ENCODE assay signal across 29 cellular contexts in genomic region chr21:22136770-22137169, GRCh38.
"Had no signal": no experiment of that assay in that cellular context is flagged by ENCODE, and none has a peak within 500 bp of the region (broad histone marks: within the 10 kb centered on the region; RNA-seq: fewer than 3 reads in every experiment).

No MANE protein-coding gene starts in this region.

- H3K9me3 Mint-ChIP-seq: stimulated activated naive B cell treated with anti-CD40 and anti-IgM and Interleukin-4, amounts not matched to agents 10 μg/mL and 1 μg/mL and 100 μg/mL, for 72 hours; stimulated activated naive CD8-positive, alpha-beta T cell treated with anti-CD3 and anti-CD28 coated beads, Interleukin-15, amount 100 ng/mL, for 72 hours; type B pancreatic cell had no signal

- ATAC-seq: stimulated activated effector memory CD8-positive, alpha-beta T cell treated with anti-CD3 and anti-CD28 coated beads, Interleukin-12 subunit alpha, Interleukin-12 subunit beta, amount 100 ng/mL, for 72 hours; stimulated activated memory B cell treated with anti-CD40 and anti-IgM and Interleukin-4, amounts not matched to agents 10 μg/mL and 1 μg/mL and 100 μg/mL, for 72 hours; stimulated activated naive B cell treated with anti-CD40 and anti-IgM and Interleukin-4, amounts not matched to agents 10 μg/mL and 1 μg/mL and 100 μg/mL, for 72 hours; stimulated activated naive CD8-positive, alpha-beta T cell treated with anti-CD3 and anti-CD28 coated beads, Interleukin-15, amount 100 ng/mL, for 72 hours; stimulated activated naive CD8-positive, alpha-beta T cell treated with anti-CD3 and anti-CD28 coated beads, Interleukin-15, Interleukin-2, amounts not matched to agents 100 U/mL and 50 U/mL, for 24 hours; upper lobe of right lung had no signal

- H3K4me3 Mint-ChIP-seq: stimulated activated effector memory CD8-positive, alpha-beta T cell treated with anti-CD3 and anti-CD28 coated beads, Interleukin-12 subunit alpha, Interleukin-12 subunit beta, amount 100 ng/mL, for 72 hours; stimulated activated memory B cell treated with anti-CD40 and anti-IgM and Interleukin-4, amounts not matched to agents 10 μg/mL and 1 μg/mL and 100 μg/mL, for 72 hours; stimulated activated naive B cell treated with anti-CD40 and anti-IgM and Interleukin-4, amounts not matched to agents 10 μg/mL and 1 μg/mL and 100 μg/mL, for 72 hours; stimulated activated naive CD8-positive, alpha-beta T cell treated with anti-CD3 and anti-CD28 coated beads, Interleukin-15, amount 100 ng/mL, for 72 hours; stimulated activated naive CD8-positive, alpha-beta T cell treated with anti-CD3 and anti-CD28 coated beads, Interleukin-15, Interleukin-2, amounts not matched to agents 100 ng/mL and 50 ng/mL, for 24 hours; type B pancreatic cell had no signal

- H3K4me1 Mint-ChIP-seq: stimulated activated effector memory CD8-positive, alpha-beta T cell treated with anti-CD3 and anti-CD28 coated beads, Interleukin-12 subunit alpha, Interleukin-12 subunit beta, amount 100 ng/mL, for 72 hours; stimulated activated memory B cell treated with anti-CD40 and anti-IgM and Interleukin-4, amounts not matched to agents 10 μg/mL and 1 μg/mL and 100 μg/mL, for 72 hours; stimulated activated naive B cell treated with anti-CD40 and anti-IgM and Interleukin-4, amounts not matched to agents 10 μg/mL and 1 μg/mL and 100 μg/mL, for 72 hours; stimulated activated naive CD8-positive, alpha-beta T cell treated with anti-CD3 and anti-CD28 coated beads, Interleukin-15, amount 100 ng/mL, for 72 hours had no signal

- FAIRE-seq: urothelium cell line had no signal

- H3K4me1 ChIP-seq: stomach, suprapubic skin, testis, thyroid gland, tibial artery, tibial nerve, transverse colon, upper lobe of left lung, upper lobe of right lung, uterus, vagina had no signal

- H3K36me3 ChIP-seq: stomach, suprapubic skin, thoracic aorta, thyroid gland, tibial artery, tibial nerve, transverse colon, upper lobe of left lung, upper lobe of right lung, uterus, vagina had no signal

- H3K4me3 ChIP-seq: stomach, suprapubic skin, testis, thoracic aorta, thyroid gland, tibial artery, tibial nerve, transverse colon, upper lobe of left lung, upper lobe of right lung, uterus, vagina had no signal

- DNase-seq: stimulated activated CD4-positive, alpha-beta T cell treated with anti-CD3 and anti-CD28 coated beads, Interleukin-2, amount 100 ng/mL, for 48 hours; stimulated activated CD4-positive, alpha-beta T cell treated with anti-CD3 and anti-CD28 coated beads, Interleukin-4, amount 100 ng/mL, for 1 hour; stimulated activated CD4-positive, alpha-beta T cell treated with anti-CD3 and anti-CD28 coated beads, Interleukin-4, amount 100 ng/mL, for 24 hours; stimulated activated CD4-positive, alpha-beta T cell treated with anti-CD3 and anti-CD28 coated beads, Interleukin-4, amount 100 ng/mL, for 4 hours; stimulated activated CD8-positive, alpha-beta memory T cell treated with anti-CD3 and anti-CD28 coated beads, Interleukin-4, amount 100 ng/mL, for 48 hours; stimulated activated naive B cell treated with anti-CD40 and anti-IgM and Interleukin-4, amounts not matched to agents 10 μg/mL and 1 μg/mL and 100 μg/mL, for 72 hours; stimulated activated naive CD4-positive, alpha-beta T cell; stimulated activated naive CD4-positive, alpha-beta T cell treated with Interleukin-2 at 50 U/mL for 16 hours; stimulated activated naive CD8-positive, alpha-beta T cell treated with anti-CD3 and anti-CD28 coated beads, Interleukin-15, amount 100 ng/mL, for 72 hours; stimulated activated naive CD8-positive, alpha-beta T cell treated with anti-CD3 and anti-CD28 coated beads, Interleukin-15, Interleukin-2, amounts not matched to agents 100 U/mL and 50 U/mL, for 24 hours; stomach; substantia nigra; testis; thyroid gland; tibial artery; transverse colon; trophoblast cell; upper lobe of left lung; upper lobe of right lung; uterus had no signal

- H3K27ac Mint-ChIP-seq: stimulated activated effector memory CD8-positive, alpha-beta T cell treated with anti-CD3 and anti-CD28 coated beads, Interleukin-12 subunit alpha, Interleukin-12 subunit beta, amount 100 ng/mL, for 72 hours; stimulated activated memory B cell treated with anti-CD40 and anti-IgM and Interleukin-4, amounts not matched to agents 10 μg/mL and 1 μg/mL and 100 μg/mL, for 72 hours; stimulated activated naive B cell treated with anti-CD40 and anti-IgM and Interleukin-4, amounts not matched to agents 10 μg/mL and 1 μg/mL and 100 μg/mL, for 72 hours; stimulated activated naive CD8-positive, alpha-beta T cell treated with anti-CD3 and anti-CD28 coated beads, Interleukin-15, amount 100 ng/mL, for 72 hours; stimulated activated naive CD8-positive, alpha-beta T cell treated with anti-CD3 and anti-CD28 coated beads, Interleukin-15, Interleukin-2, amounts not matched to agents 100 ng/mL and 50 ng/mL, for 24 hours; type B pancreatic cell had no signal

- H3K27me3 ChIP-seq: stomach, suprapubic skin, testis, thyroid gland, tibial artery, tibial nerve, transverse colon, upper lobe of left lung, upper lobe of right lung, uterus, vagina had no signal

- H3K27me3 Mint-ChIP-seq: stimulated activated memory B cell treated with anti-CD40 and anti-IgM and Interleukin-4, amounts not matched to agents 10 μg/mL and 1 μg/mL and 100 μg/mL, for 72 hours; stimulated activated naive B cell treated with anti-CD40 and anti-IgM and Interleukin-4, amounts not matched to agents 10 μg/mL and 1 μg/mL and 100 μg/mL, for 72 hours; stimulated activated naive CD8-positive, alpha-beta T cell treated with anti-CD3 and anti-CD28 coated beads, Interleukin-15, amount 100 ng/mL, for 72 hours; stimulated activated naive CD8-positive, alpha-beta T cell treated with anti-CD3 and anti-CD28 coated beads, Interleukin-15, Interleukin-2, amounts not matched to agents 100 ng/mL and 50 ng/mL, for 24 hours; type B pancreatic cell had no signal

- H3K9me3 ChIP-seq: testis, thoracic aorta, thyroid gland, tibial artery, tibial nerve, transverse colon, upper lobe of left lung, upper lobe of right lung, uterus, vagina had no signal

- H3K36me3 Mint-ChIP-seq: stimulated activated effector memory CD8-positive, alpha-beta T cell treated with anti-CD3 and anti-CD28 coated beads, Interleukin-12 subunit alpha, Interleukin-12 subunit beta, amount 100 ng/mL, for 72 hours; stimulated activated memory B cell treated with anti-CD40 and anti-IgM and Interleukin-4, amounts not matched to agents 10 μg/mL and 1 μg/mL and 100 μg/mL, for 72 hours; stimulated activated naive B cell treated with anti-CD40 and anti-IgM and Interleukin-4, amounts not matched to agents 10 μg/mL and 1 μg/mL and 100 μg/mL, for 72 hours; type B pancreatic cell had no signal

- H3K27ac ChIP-seq: stomach, suprapubic skin, testis, thoracic aorta, thyroid gland, tibial artery, tibial nerve, transverse colon, upper lobe of left lung, upper lobe of right lung, uterus, vagina had no signal
